In genomic region chr17:4003501-4004421, GRCh38 we compare ENCODE assay signal across 10 cellular contexts. TPM values are rescaled to one million over a fixed set of nuclear protein-coding genes. Genes with fewer than 3 reads are reported as not detected.
DNase-seq lines count a peak whose midpoint lies in the region; ATAC-seq and TF ChIP-seq lines count a peak whose summit lies in the region.
"Had no signal": no experiment of that assay in that cellular context is flagged by ENCODE, and none has a peak within 500 bp of the region (broad histone marks: within the 10 kb centered on the region; RNA-seq: fewer than 3 reads in every experiment).

No MANE protein-coding gene starts in this region.

- H3K9me3 ChIP-seq in transverse colon (no peaks in the 10 kb centered on the region), PC-3 (ENCODE audit: low read length) (no peaks in the 10 kb centered on the region)

- H3K27me3 Mint-ChIP-seq in dendritic cell treated with granulocyte-macrophage colony-stimulating factor and Interleukin-4, amounts not matched to agents 40 ng/mL and 50 ng/mL, for 4 days = peaks cover 20% of the 10 kb centered on the region
- H3K27me3 Mint-ChIP-seq in mesothelial cell of epicardium (ENCODE audit: low read depth) = peaks cover 4% of the 10 kb centered on the region

- TF ChIP-seq POLR2A in transverse colon (IDR thresholded peaks at IDR 0.05) = peak; percentile 30

- H3K9ac ChIP-seq in PC-3 (ENCODE audit: low read length) = no peak overlapping the region

- POLR2A ChIA-PET in PC-3 (lab: Charles Lee; ENCODE audit: unreplicated experiment) = interaction anchor here (0.5 kb wide), 1 partner anchor 944 kb away, joined by 3 read pairs; no protein-coding TSS in a partner anchor

- peak overlapping the region; percentile 39 for H3K27ac Mint-ChIP-seq in dendritic cell treated with granulocyte-macrophage colony-stimulating factor and Interleukin-4, amounts not matched to agents 40 ng/mL and 50 ng/mL, for 4 days
- peak overlapping the region; percentile 14 for H3K27ac Mint-ChIP-seq in mesothelial cell of epicardium

- no peaks in the 10 kb centered on the region for H3K9me3 Mint-ChIP-seq in dendritic cell treated with granulocyte-macrophage colony-stimulating factor and Interleukin-4, amounts not matched to agents 40 ng/mL and 50 ng/mL, for 4 days
- H3K9me3 Mint-ChIP-seq in mesothelial cell of epicardium = no peaks in the 10 kb centered on the region

- no peak overlapping the region for H3K4me3 Mint-ChIP-seq in dendritic cell treated with granulocyte-macrophage colony-stimulating factor and Interleukin-4, amounts not matched to agents 40 ng/mL and 50 ng/mL, for 4 days
- H3K4me3 Mint-ChIP-seq in mesothelial cell of epicardium = no peak overlapping the region

- intact Hi-C loops in dendritic cell treated with granulocyte-macrophage colony-stimulating factor and Interleukin-4, amounts not matched to agents 40 ng/mL and 50 ng/mL, for 4 days (cut with micrococcal nuclease) = loop anchor here (1.0 to 10.0 kb wide), 3 partner anchors 41 to 139 kb away; partner anchors contain the start of gene ATP2A3
- intact Hi-C loops in transverse colon (cut with DNase I; ENCODE audit: low total_unique reads) = loop anchor here (10.0 kb wide), 3 partner anchors 89 to 269 kb away; partner anchors contain the start of gene P2RX1
- intact Hi-C loops in PC-3 (cut with micrococcal nuclease) = loop anchor here (2.0 kb wide), 1 partner anchor 69 kb away; no protein-coding TSS in a partner anchor

- peak overlapping the region; percentile 72 to 79 (median 78) for H3K27ac ChIP-seq in transverse colon
- H3K27ac ChIP-seq in PC-3 (ENCODE audit: low read length) = no peak overlapping the region

- CTCF ChIA-PET in PC-3 (lab: Charles Lee) = no interaction called here

- H3K4me1 ChIP-seq in transverse colon = peaks cover 8 to 23% (median 15%) of the 10 kb centered on the region in 4 donors
- no peaks in the 10 kb centered on the region for H3K4me1 ChIP-seq in PC-3 (ENCODE audit: insufficient read depth, low read length)

- in situ Hi-C loops in transverse colon (cut with MboI; ENCODE audit: low pct_ligation_motif_present in 1 of 4, low pct_unique_long_range_greater_than_20kb in 1 of 4, low sequenced_read_pairs in 3 of 4) = loop anchor here in 1 of 4 donors (10.0 kb wide), 1 partner anchor 69 kb away; no protein-coding TSS in a partner anchor

- H3K27me3 ChIP-seq in transverse colon = no peaks in the 10 kb centered on the region
- H3K27me3 ChIP-seq in PC-3 (ENCODE audit: low read length) = no peaks in the 10 kb centered on the region

- no peaks in the 10 kb centered on the region for H4K20me1 ChIP-seq in PC-3 (ENCODE audit: low read length)

- peak; percentile 49 for DNase-seq in activated CD8-positive, alpha-beta memory T cell treated with anti-CD3 and anti-CD28 coated beads, Interleukin-2, amount 50 U/mL, for 48 hours
- no peak for DNase-seq in activated CD8-positive, alpha-beta memory T cell treated with anti-CD3 and anti-CD28 coated beads, Interleukin-2, amount 50 U/mL, for 4 hours
- DNase-seq in mesothelial cell of epicardium (ENCODE audit: low spot score in 2 of 2, unreplicated experiment in 2 of 2) (no peak), transverse colon (peak; percentile 79), LoVo (ENCODE audit: low spot score) (no peak), PC-3 (no peak)
- DNase-seq: NCI-H1105 had no signal

- H3K9me2 ChIP-seq in PC-3 (replicated peaks; ENCODE audit: low read length) = no peaks in the 10 kb centered on the region

- TF ChIP-seq CTCF in mesothelial cell of epicardium (IDR thresholded peaks at IDR 0.05; ENCODE audit: unreplicated experiment) (no peak), transverse colon (IDR thresholded peaks at IDR 0.05) (no peak), PC-3 (conservative IDR thresholded peaks at IDR 0.05; ENCODE audit: low read depth, low read length) (no peak)

- no peak overlapping the region for H2AFZ ChIP-seq in PC-3 (ENCODE audit: low read length)

- TF ChIP-seq EP300 in transverse colon (IDR thresholded peaks at IDR 0.05; ENCODE audit: low read depth) = no peak

- no TSS peak for BruUV-seq in PC-3 (replicated peaks; lab: Mats Ljungman, UMichigan)

- H3K4me1 Mint-ChIP-seq in dendritic cell treated with granulocyte-macrophage colony-stimulating factor and Interleukin-4, amounts not matched to agents 40 ng/mL and 50 ng/mL, for 4 days (ENCODE audit: low read depth) = peaks cover 19% of the 10 kb centered on the region
- peaks cover 22% of the 10 kb centered on the region for H3K4me1 Mint-ChIP-seq in mesothelial cell of epicardium

- no peaks in the 10 kb centered on the region for H3F3A ChIP-seq in PC-3 (ENCODE audit: low read length, unreplicated experiment)

- no peak overlapping the region for H3K4me2 ChIP-seq in PC-3 (ENCODE audit: low read length)

- peaks cover 0 to 30% (median 12%) of the 10 kb centered on the region in 4 donors for H3K36me3 ChIP-seq in transverse colon
- peaks cover 3% of the 10 kb centered on the region; the same call in 1 of the 2 replicates for H3K36me3 ChIP-seq in PC-3 (ENCODE audit: low read depth, low read length)

- no peaks in the 10 kb centered on the region for H3K79me2 ChIP-seq in PC-3 (ENCODE audit: low read length)

- peaks cover 47% of the 10 kb centered on the region for H3K36me3 Mint-ChIP-seq in dendritic cell treated with granulocyte-macrophage colony-stimulating factor and Interleukin-4, amounts not matched to agents 40 ng/mL and 50 ng/mL, for 4 days (ENCODE audit: low read depth)
- peaks cover 15% of the 10 kb centered on the region for H3K36me3 Mint-ChIP-seq in mesothelial cell of epicardium

- 76 to 77% methylated on average over 12 to 38 of the region's 46 CpGs for WGBS in transverse colon (ENCODE audit: low coverage in 1 of 2), 2 donors

- ATAC-seq in PC-3 (no peak), GM19351 (IDR thresholded peaks at IDR 0.05; ENCODE audit: unreplicated experiment) (no peak)

- H3K4me3 ChIP-seq in transverse colon = no peak overlapping the region
- no peak overlapping the region for H3K4me3 ChIP-seq in PC-3 (ENCODE audit: low read length)

RNA-seq across cellular contexts. Expression of gene ATP2A3, which starts 39.5 kb away (rescaled TPM):
- total RNA-seq in mesothelial cell of epicardium (4.1 to 4.6 TPM (median 4.1 TPM) in 3 replicates), transverse colon (100 to 1,000 TPM; 142 to 300 (median 208) TPM), PC-3 (2014; rRNA removed) (3.3 and 8.9 TPM in 2 replicates)
- total RNA-seq: osteocyte had no signal

Comparison
In these comparisons a context has a peak if more than half of its experiments do, and no peak if none do; other contexts are left out.
1. DNase-seq: peak in activated CD8-positive, alpha-beta memory T cell treated with anti-CD3 and anti-CD28 coated beads, Interleukin-2, amount 50 U/mL, for 48 hours (single experiment) and transverse colon (single experiment); none in activated CD8-positive, alpha-beta memory T cell treated with anti-CD3 and anti-CD28 coated beads, Interleukin-2, amount 50 U/mL, for 4 hours (single experiment), mesothelial cell of epicardium (0 of 2), LoVo (single experiment) and PC-3 (single experiment).
2. RNA of gene ATP2A3, which starts 39.5 kb away (total RNA-seq): 142 to 300 TPM in transverse colon; 4.1 to 4.6 TPM in mesothelial cell of epicardium and 3.3 to 8.9 TPM in PC-3; every median in the first group is over 10 times any median in the second.